ENCODE assay signal across 27 cellular contexts in genomic region chr17:12924614-12925013, GRCh38.
"Had no signal": no experiment of that assay in that cellular context is flagged by ENCODE, and none has a peak within 500 bp of the region (broad histone marks: within the 10 kb centered on the region; RNA-seq: fewer than 3 reads in every experiment).

No MANE protein-coding gene starts in this region.

- H3K4me3 Mint-ChIP-seq: dendritic cell treated with granulocyte-macrophage colony-stimulating factor and Interleukin-4, amounts not matched to agents 40 ng/mL and 50 ng/mL, for 4 days; effector memory CD8-positive, alpha-beta T cell; endodermal cell had no signal

- ATAC-seq: effector memory CD8-positive, alpha-beta T cell; esophagus mucosa; foreskin keratinocyte; gastrocnemius medialis; gastroesophageal sphincter; heart left ventricle; heart right ventricle had no signal

- H3K27me3 Mint-ChIP-seq: dendritic cell treated with granulocyte-macrophage colony-stimulating factor and Interleukin-4, amounts not matched to agents 40 ng/mL and 50 ng/mL, for 4 days had no signal

- H3K27me3 ChIP-seq: colonic mucosa, dorsolateral prefrontal cortex, esophagus muscularis mucosa, esophagus squamous epithelium, foreskin keratinocyte, gastrocnemius medialis, gastroesophageal sphincter, heart left ventricle, heart right ventricle had no signal

- DNase-seq: colonic mucosa; cortex of kidney; dermis blood vessel endothelial cell; dorsolateral prefrontal cortex; effector CD4-positive, alpha-beta T cell; effector CD8-positive, alpha-beta T cell; effector memory CD4-positive, alpha-beta T cell; effector memory CD8-positive, alpha-beta T cell; endodermal cell; esophagus squamous epithelium; foreskin fibroblast; foreskin keratinocyte; foreskin melanocyte; gastrocnemius medialis; glutamatergic neuron; heart left ventricle; heart right ventricle had no signal

- H3K4me1 ChIP-seq: colonic mucosa, esophagus squamous epithelium, foreskin keratinocyte had no signal

- H3K4me3 ChIP-seq: colonic mucosa, coronary artery, dorsolateral prefrontal cortex, esophagus muscularis mucosa, esophagus squamous epithelium, gastrocnemius medialis, gastroesophageal sphincter, heart left ventricle, heart right ventricle had no signal

- H3K36me3 ChIP-seq: colonic mucosa, esophagus squamous epithelium, gastrocnemius medialis had no signal

- H3K9me3 Mint-ChIP-seq: endodermal cell had no signal

- FAIRE-seq: colon, endometrium, endothelial cell of umbilical vein, frontal cortex had no signal

- H3K9me3 ChIP-seq: colonic mucosa, esophagus muscularis mucosa, esophagus squamous epithelium, gastrocnemius medialis, gastroesophageal sphincter, heart left ventricle, heart right ventricle had no signal

- H3K27ac Mint-ChIP-seq: dendritic cell treated with granulocyte-macrophage colony-stimulating factor and Interleukin-4, amounts not matched to agents 40 ng/mL and 50 ng/mL, for 4 days; effector memory CD8-positive, alpha-beta T cell; endodermal cell had no signal

- H3K27ac ChIP-seq: colonic mucosa, coronary artery, dorsolateral prefrontal cortex, epithelial cell of prostate, esophagus muscularis mucosa, esophagus squamous epithelium, foreskin keratinocyte, gastrocnemius medialis, gastroesophageal sphincter, heart left ventricle, heart right ventricle had no signal
